Comparison of ENCODE assay signal across 8 cellular contexts in genomic region chr2:208252766-208253492, GRCh38. TPM values are rescaled to one million over a fixed set of nuclear protein-coding genes. Genes with fewer than 3 reads are reported as not detected.
A peak's percentile ranks its signal among the peaks of the same experiment; 100 is the strongest.
DNase-seq lines count a peak whose midpoint lies in the region; ATAC-seq and TF ChIP-seq lines count a peak whose summit lies in the region.

No MANE protein-coding gene starts in this region.

- H3K9me3 ChIP-seq in A673 (ENCODE audit: low read depth, low read length, poor library complexity, severe bottlenecking): no peaks in the 10 kb centered on the region
- H3K9me3 ChIP-seq in body of pancreas: no peaks in the 10 kb centered on the region
- H3K9me3 ChIP-seq in mucosa of stomach (ENCODE audit: control insufficient read depth, low read length): no peaks in the 10 kb centered on the region

- POLR2A ChIA-PET in A673 (lab: Charles Lee; ENCODE audit: low non-redundant PET): no interaction called here

- ATAC-seq in body of pancreas (no peak), HG03460 (IDR thresholded peaks at IDR 0.05; ENCODE audit: unreplicated experiment) (no peak), HG03139 (IDR thresholded peaks at IDR 0.05; ENCODE audit: unreplicated experiment) (no peak)

- peak overlapping the region; percentile 38 for H3K9ac ChIP-seq in mucosa of stomach (ENCODE audit: low read length)

- TF ChIP-seq CTCF in A673 (conservative IDR thresholded peaks at IDR 0.05; ENCODE audit: low read depth, low read length) (no peak), HL-60 (IDR thresholded peaks at IDR 0.05; ENCODE audit: insufficient read depth, low read length) (no peak), body of pancreas (IDR thresholded peaks at IDR 0.05) (no peak)

- H3K4me1 ChIP-seq in A673 (ENCODE audit: insufficient read depth, low read length, poor library complexity, severe bottlenecking) (peaks cover 10% of the 10 kb centered on the region), body of pancreas (peaks cover 40% of the 10 kb centered on the region), mucosa of stomach (ENCODE audit: control insufficient read depth, insufficient read depth, low read length) (peaks cover 11% of the 10 kb centered on the region)

- H3K27ac ChIP-seq in A673 (ENCODE audit: low read depth, low read length, poor library complexity, severe bottlenecking) (peak overlapping the region; percentile 84), HL-60 (replicated peaks) (peak overlapping the region; percentile 47; the same call in 1 of the 2 replicates), body of pancreas (peak overlapping the region in 3 of 4 donors; percentile 82 to 90 (median 84))

- H3K36me3 ChIP-seq in A673 (ENCODE audit: insufficient read depth, low read length, poor library complexity, severe bottlenecking): peaks cover 57% of the 10 kb centered on the region
- peaks cover 0 to 2% of the 10 kb centered on the region in 2 donors for H3K36me3 ChIP-seq in body of pancreas (replicated peaks in 1 of 2; ENCODE audit: insufficient read depth in 1 of 2, low read depth in 2 of 2)
- H3K36me3 ChIP-seq in mucosa of stomach (ENCODE audit: control insufficient read depth, insufficient read depth, low read length): no peaks in the 10 kb centered on the region

- 53 to 61% methylated on average over 2 of the region's 2 CpGs for WGBS in body of pancreas, 2 donors

- no TSS peak for BruUV-seq in A673 (replicated peaks; lab: Mats Ljungman, UMichigan)

- no peak for DNase-seq in A673 (ENCODE audit: low spot score)
- DNase-seq in HL-60 (ENCODE audit: low read depth in 1 of 2, low spot score in 1 of 2): no peak
- DNase-seq in body of pancreas: no peak
- no peak for DNase-seq in NCI-H187 (lab: John Stamatoyannopoulos, UW)
- no peak for DNase-seq in effector CD4-positive, alpha-beta T cell

- H3K4me3 ChIP-seq in A673 (ENCODE audit: low read depth, low read length, poor library complexity, severe bottlenecking): peak overlapping the region; percentile 100
- H3K4me3 ChIP-seq in HL-60 (replicated peaks; ENCODE audit: insufficient read depth, low read length): peak overlapping the region; percentile 98
- no peak overlapping the region for H3K4me3 ChIP-seq in body of pancreas
- H3K4me3 ChIP-seq in mucosa of stomach (ENCODE audit: low read length): no peak overlapping the region

- H3K27me3 ChIP-seq in A673 (replicated peaks; ENCODE audit: insufficient read depth, low read depth, low read length, poor library complexity) (no peaks in the 10 kb centered on the region), HL-60 (ENCODE audit: insufficient read depth, poor library complexity, severe bottlenecking) (no peaks in the 10 kb centered on the region), body of pancreas (no peaks in the 10 kb centered on the region), mucosa of stomach (ENCODE audit: control insufficient read depth, insufficient read depth, low read length) (no peaks in the 10 kb centered on the region)

- CTCF ChIA-PET in A673 (lab: Charles Lee): no interaction called here

- intact Hi-C loops in A673 (cut with micrococcal nuclease; ENCODE audit: unreplicated experiment): loop anchor here (10.0 kb wide), 1 partner anchor 508 kb away; no protein-coding TSS in a partner anchor
- intact Hi-C loops in body of pancreas (cut with DNase I): no loop called here

- TF ChIP-seq POLR2A in body of pancreas (IDR thresholded peaks at IDR 0.05): no peak

RNA-seq across cellular contexts. Expression of gene IDH1, which starts 1.9 kb away (rescaled TPM):
- total RNA-seq in A673 (2021) (191 and 196 TPM in 2 replicates), body of pancreas (10 to 100 TPM; 28.7 to 50.6 TPM)

RNA-seq across cellular contexts. Expression of gene PIKFYVE, which starts 13.1 kb away (rescaled TPM):
- total RNA-seq in A673 (2021) (28.8 and 32.1 TPM in 2 replicates), body of pancreas (10 to 100 TPM; 23.9 to 27.7 TPM)

Comparison
In these comparisons a context has a peak if more than half of its experiments do, and no peak if none do; other contexts are left out.
1. H3K4me3 ChIP-seq: peak in A673 (single experiment) and HL-60 (single experiment); none in body of pancreas (0 of 2) and mucosa of stomach (single experiment).
2. Peak in every context shown above with its lines, with median percentiles within 50 percentile points of each other: H3K27ac ChIP-seq.